2 cellular contexts compared by ENCODE assay signal in genomic region chr14:101185081-101185835, GRCh38.
TF ChIP-seq lines count a peak whose summit lies in the region.

No MANE protein-coding gene starts in this region.

TF ChIP-seq in SK-N-SH, 30 proteins besides CTCF, POLR2A, EP300 and RAD21 (continued from another document):
- TF ChIP-seq ZBTB33 (IDR thresholded peaks at IDR 0.05; ENCODE audit: borderline replicate concordance, low read depth) (no peak), TAF1 (IDR thresholded peaks at IDR 0.05; ENCODE audit: borderline replicate concordance, low read depth, low read length) (no peak)
TF ChIP-seq in SK-N-SH: peak in this region for 0.

TF ChIP-seq in SK-N-SH treated with all-trans-retinoic acid at 6 μM for 48 hours, 23 proteins besides CTCF, POLR2A, EP300 and RAD21 (continued from another document):
- TF ChIP-seq CSRNP3 (CRISPR knock-in tag; IDR thresholded peaks at IDR 0.05) (no peak), ZNF565 (CRISPR knock-in tag; conservative IDR thresholded peaks at IDR 0.05; ENCODE audit: low read depth) (no peak)
